ENCODE assay signal across 8 cellular contexts in the genomic region with DNA sequence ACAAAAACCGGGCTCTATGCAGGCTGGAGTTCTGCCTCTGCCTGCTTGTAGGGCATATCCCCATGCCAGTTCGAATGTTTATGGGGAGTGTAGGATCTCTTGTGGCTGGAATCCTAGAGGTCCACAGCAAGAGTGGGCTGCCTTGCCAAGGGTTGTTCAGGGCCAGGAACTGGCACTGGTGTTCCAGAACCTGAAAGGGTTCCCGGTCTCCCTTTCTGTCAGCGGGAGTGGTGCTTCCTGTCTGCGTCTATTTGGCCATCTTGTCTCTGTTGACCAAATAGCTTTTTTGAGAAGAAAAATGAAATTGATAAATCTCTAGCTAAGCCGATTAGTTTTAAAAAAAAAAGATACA. TPM values are rescaled to one million over a fixed set of nuclear protein-coding genes. Genes with fewer than 3 reads are reported as not detected.
A peak's percentile ranks its signal among the peaks of the same experiment; 100 is the strongest.
DNase-seq lines count a peak whose midpoint lies in the region; ATAC-seq and TF ChIP-seq lines count a peak whose summit lies in the region.

No MANE protein-coding gene starts in this region.

- POLR2A ChIA-PET in activated naive CD8-positive, alpha-beta T cell treated with anti-CD3 and anti-CD28 coated beads, Interleukin-2, amount 10 ng/mL, durations not matched to agents 7 days and 5 days (lab: Charles Lee) = no interaction called here

- H3K9ac ChIP-seq in iPS-15b (ENCODE audit: low read depth, low read length) = peak overlapping the region; percentile 89

- H3K4me3 ChIP-seq in H7 (ENCODE audit: insufficient read depth, low read depth, low read length) (peak overlapping the region; percentile 53), iPS-15b (ENCODE audit: low read depth, low read length) (peak overlapping the region; percentile 75), skin epidermis (peak overlapping the region; percentile 35 to 57 (median 48)), BE2C (ENCODE audit: low read depth, low read length) (no peak overlapping the region; the same call in 1 of the 2 replicates)

- H3K36me3 Mint-ChIP-seq in activated naive CD8-positive, alpha-beta T cell treated with anti-CD3 and anti-CD28 coated beads, Interleukin-2, amount 10 ng/mL, durations not matched to agents 7 days and 5 days = no peaks in the 10 kb centered on the region

- TF ChIP-seq CTCF in BE2C (IDR thresholded peaks at IDR 0.05; ENCODE audit: low read depth, low read length) = no peak

- H3K27ac Mint-ChIP-seq in activated naive CD8-positive, alpha-beta T cell treated with anti-CD3 and anti-CD28 coated beads, Interleukin-2, amount 10 ng/mL, durations not matched to agents 7 days and 5 days = peak overlapping the region; percentile 81

- ATAC-seq in activated naive CD8-positive, alpha-beta T cell treated with anti-CD3 and anti-CD28 coated beads, Interleukin-2, amount 10 ng/mL, durations not matched to agents 7 days and 5 days (ENCODE audit: low read depth) = no peak
- no peak for ATAC-seq in GM21381 (IDR thresholded peaks at IDR 0.05; ENCODE audit: unreplicated experiment)

- H3K36me3 ChIP-seq in H7 (replicated peaks; ENCODE audit: control insufficient read depth, insufficient read depth, low read length) (no peaks in the 10 kb centered on the region), iPS-15b (ENCODE audit: control insufficient read depth, insufficient read depth, low read length) (no peaks in the 10 kb centered on the region), BE2C (no peaks in the 10 kb centered on the region)

- H3K4me1 ChIP-seq in iPS-15b (ENCODE audit: control insufficient read depth, insufficient read depth, low read length) (no peaks in the 10 kb centered on the region), BE2C (no peaks in the 10 kb centered on the region)

- H3K4me3 Mint-ChIP-seq in activated naive CD8-positive, alpha-beta T cell treated with anti-CD3 and anti-CD28 coated beads, Interleukin-2, amount 10 ng/mL, durations not matched to agents 7 days and 5 days = peak overlapping the region; percentile 92

- H3K27me3 ChIP-seq in H7 (ENCODE audit: control insufficient read depth, insufficient read depth, low read length) (no peaks in the 10 kb centered on the region), iPS-15b (ENCODE audit: control insufficient read depth, insufficient read depth, low read length) (no peaks in the 10 kb centered on the region), BE2C (peaks cover 11% of the 10 kb centered on the region)

- DNase-seq in H7 (no peak), BE2C (no peak), epidermal melanocyte (ENCODE audit: insufficient read length, low spot score) (no peak), NCI-H510A (lab: John Stamatoyannopoulos, UW) (no peak)
- DNase-seq in activated naive CD8-positive, alpha-beta T cell treated with anti-CD3 and anti-CD28 coated beads, Interleukin-2, amount 10 ng/mL, durations not matched to agents 7 days and 5 days = no peak

- H3K9me3 Mint-ChIP-seq in activated naive CD8-positive, alpha-beta T cell treated with anti-CD3 and anti-CD28 coated beads, Interleukin-2, amount 10 ng/mL, durations not matched to agents 7 days and 5 days = no peaks in the 10 kb centered on the region

- peak overlapping the region in 7 of 21 experiments; percentile 13 to 81 (median 49) for H3K27ac ChIP-seq in skin epidermis

- H3K4me1 Mint-ChIP-seq in activated naive CD8-positive, alpha-beta T cell treated with anti-CD3 and anti-CD28 coated beads, Interleukin-2, amount 10 ng/mL, durations not matched to agents 7 days and 5 days = peaks cover 9% of the 10 kb centered on the region

- no peaks in the 10 kb centered on the region for H3K9me3 ChIP-seq in iPS-15b (ENCODE audit: control insufficient read depth, insufficient read depth, low read length)
- H3K9me3 ChIP-seq in BE2C = no peaks in the 10 kb centered on the region

- peaks cover 30% of the 10 kb centered on the region for H3K27me3 Mint-ChIP-seq in activated naive CD8-positive, alpha-beta T cell treated with anti-CD3 and anti-CD28 coated beads, Interleukin-2, amount 10 ng/mL, durations not matched to agents 7 days and 5 days

RNA-seq across cellular contexts. Expression of a gene that starts 17.8 kb away (rescaled TPM):
- not detected in 2 replicates for total RNA-seq in H7 (2014; rRNA removed; shearing (Covaris generic))
- total RNA-seq in activated naive CD8-positive, alpha-beta T cell treated with anti-CD3 and anti-CD28 coated beads, Interleukin-2, amount 10 ng/mL, durations not matched to agents 7 days and 5 days = not detected
- polyA plus RNA-seq in BE2C (2012; ENCODE audit: insufficient read depth, insufficient read length, low read depth) = not detected

RNA-seq across cellular contexts. Expression of a gene that starts 24.1 kb away (rescaled TPM):
- total RNA-seq in H7 (2014; rRNA removed; shearing (Covaris generic)) = 0.07 TPM in 2 replicates
- total RNA-seq in activated naive CD8-positive, alpha-beta T cell treated with anti-CD3 and anti-CD28 coated beads, Interleukin-2, amount 10 ng/mL, durations not matched to agents 7 days and 5 days = under 1 TPM; 0.36 to 0.48 TPM
- polyA plus RNA-seq in BE2C (2012; ENCODE audit: insufficient read depth, insufficient read length, low read depth) = 0.23 TPM

RNA-seq across cellular contexts. Expression of a gene that starts 24.7 kb away (rescaled TPM):
- total RNA-seq in H7 (2014; rRNA removed; shearing (Covaris generic)) = not detected in 2 replicates
- not detected for total RNA-seq in activated naive CD8-positive, alpha-beta T cell treated with anti-CD3 and anti-CD28 coated beads, Interleukin-2, amount 10 ng/mL, durations not matched to agents 7 days and 5 days
- polyA plus RNA-seq in BE2C (2012; ENCODE audit: insufficient read depth, insufficient read length, low read depth) = not detected

RNA-seq across cellular contexts. Expression of a gene that starts 55.3 kb away (rescaled TPM):
- total RNA-seq in H7 (2014; rRNA removed; shearing (Covaris generic)) = not detected in 2 replicates
- total RNA-seq in activated naive CD8-positive, alpha-beta T cell treated with anti-CD3 and anti-CD28 coated beads, Interleukin-2, amount 10 ng/mL, durations not matched to agents 7 days and 5 days = not detected
- not detected for polyA plus RNA-seq in BE2C (2012; ENCODE audit: insufficient read depth, insufficient read length, low read depth)

RNA-seq across cellular contexts. Expression of a gene that starts 58.6 kb away (rescaled TPM):
- total RNA-seq in H7 (2014; rRNA removed; shearing (Covaris generic)) = 98.7 and 118 TPM in 2 replicates
- 10 to 100 TPM; 50.9 to 56.2 TPM for total RNA-seq in activated naive CD8-positive, alpha-beta T cell treated with anti-CD3 and anti-CD28 coated beads, Interleukin-2, amount 10 ng/mL, durations not matched to agents 7 days and 5 days
- 11.4 TPM for polyA plus RNA-seq in BE2C (2012; ENCODE audit: insufficient read depth, insufficient read length, low read depth)
